Comparison of ENCODE assay signal across 10 cellular contexts in the genomic region with DNA sequence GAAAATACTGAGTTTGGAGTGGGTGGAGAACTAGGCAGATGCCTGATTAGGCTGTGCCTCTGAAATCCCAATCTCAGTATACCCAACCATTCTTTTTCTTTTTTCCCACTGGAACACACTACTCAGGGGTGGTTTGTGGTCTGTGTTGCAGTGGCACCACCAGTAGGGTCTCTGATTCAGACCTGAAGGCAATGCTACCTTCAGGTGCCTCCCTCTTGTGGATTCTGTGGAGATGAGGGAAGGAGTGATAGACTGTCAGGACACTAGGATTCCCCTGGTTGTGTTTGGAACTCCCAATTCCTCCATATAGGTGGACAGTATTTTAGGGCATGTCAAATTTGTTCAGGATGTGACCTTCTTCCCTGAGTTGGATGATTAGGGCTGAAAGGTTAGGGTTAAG.
"Had no signal": no experiment of that assay in that cellular context is flagged by ENCODE, and none has a peak within 500 bp of the region (broad histone marks: within the 10 kb centered on the region; RNA-seq: fewer than 3 reads in every experiment).

No MANE protein-coding gene starts in this region.

- H3K27ac Mint-ChIP-seq: HFFc6 had no signal

- H3K9me3 Mint-ChIP-seq: HFFc6 had no signal

- H3K4me3 Mint-ChIP-seq: HFFc6 had no signal

- ATAC-seq: HCT116 had no signal

- H3K4me3 ChIP-seq: GM23248, HAP-1 had no signal

- DNase-seq: GM23248, H7, HFFc6, IMR-90, Kasumi-1, KBM-7 had no signal

- H3K9me3 ChIP-seq: HAP-1 had no signal

- H3K27ac ChIP-seq: GM23248, HL-60, KMS-11 had no signal

- H2AFZ ChIP-seq: GM23248 had no signal

- H3K36me3 ChIP-seq: HAP-1 had no signal

- H3K4me2 ChIP-seq: KMS-11 had no signal

- H3K4me1 ChIP-seq: HAP-1 had no signal

- H3K9ac ChIP-seq: GM23248, KMS-11 had no signal
